Comparison of ENCODE assay signal across 4 cellular contexts in genomic region chr3:61552704-61553103, GRCh38. TPM values are rescaled to one million over a fixed set of nuclear protein-coding genes. Genes with fewer than 3 reads are reported as not detected.
"Had no signal": no experiment of that assay in that cellular context is flagged by ENCODE, and none has a peak within 500 bp of the region (broad histone marks: within the 10 kb centered on the region; RNA-seq: fewer than 3 reads in every experiment).

No MANE protein-coding gene starts in this region.

RNA-seq across cellular contexts. Expression of gene PTPRG, which starts 8.7 kb away (rescaled TPM):
- total RNA-seq: activated CD4-positive, alpha-beta T cell treated with anti-CD3 and anti-CD28 coated beads, Interleukin-2, amount 10 ng/mL, durations not matched to agents 7 days and 5 days; activated CD8-positive, alpha-beta memory T cell treated with anti-CD3 and anti-CD28 coated beads for 36 hours; activated CD8-positive, alpha-beta T cell treated with anti-CD3 and anti-CD28 coated beads for 36 hours; activated CD8-positive, alpha-beta T cell treated with anti-CD3 and anti-CD28 coated beads, Interleukin-2, amount 10 ng/mL, durations not matched to agents 7 days and 5 days had no signal
